26 cellular contexts compared by ENCODE assay signal in the genomic region with DNA sequence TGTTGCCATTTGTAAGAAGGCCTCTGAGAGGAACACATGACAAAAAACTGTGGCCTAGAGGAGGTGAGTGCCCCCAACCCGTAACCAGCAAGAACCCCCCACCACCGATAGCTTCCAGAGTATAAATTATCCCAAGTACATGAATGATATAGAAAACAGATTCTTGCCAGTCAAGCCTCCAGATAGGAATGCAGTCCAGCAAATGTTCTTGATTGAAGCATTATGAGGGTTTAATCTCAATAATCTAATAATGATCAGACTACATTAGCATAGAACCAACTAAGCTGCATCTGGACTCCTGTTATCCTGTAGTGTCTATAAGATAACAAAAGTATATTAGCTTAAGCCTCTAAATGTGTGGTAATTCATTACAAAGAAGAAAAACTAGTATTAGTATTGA.
"Had no signal": no experiment of that assay in that cellular context is flagged by ENCODE, and none has a peak within 500 bp of the region (broad histone marks: within the 10 kb centered on the region; RNA-seq: fewer than 3 reads in every experiment).

No MANE protein-coding gene starts in this region.

- H3K9ac ChIP-seq: neural progenitor cell, parathyroid adenoma had no signal

- H3K9me3 ChIP-seq: esophagus muscularis mucosa, gastroesophageal sphincter, heart left ventricle, mucosa of descending colon, right atrium auricular region, suprapubic skin, transverse colon, upper lobe of right lung, uterus had no signal

- H3K79me2 ChIP-seq: hepatocyte, parathyroid adenoma had no signal

- H3K4me2 ChIP-seq: hepatocyte, smooth muscle cell had no signal

- DNase-seq: dermis blood vessel endothelial cell; effector memory CD4-positive, alpha-beta T cell; foreskin keratinocyte; heart left ventricle; kidney; mucosa of descending colon; naive B cell; stimulated activated CD4-positive, alpha-beta T cell treated with anti-CD3 and anti-CD28 coated beads, Interleukin-12 subunit alpha, Interleukin-12 subunit beta, amount 100 ng/mL, for 4 hours; stimulated activated CD4-positive, alpha-beta T cell treated with anti-CD3 and anti-CD28 coated beads, Interleukin-1b, Interleukin-23, amount 100 ng/mL, for 48 hours; stimulated activated CD4-positive, alpha-beta T cell treated with anti-CD3 and anti-CD28 coated beads, Interleukin-4, amount 100 ng/mL, for 1 hour; stimulated activated CD8-positive, alpha-beta memory T cell treated with anti-CD3 and anti-CD28 coated beads, Interleukin-4, amount 100 ng/mL, for 48 hours; stimulated activated naive CD4-positive, alpha-beta T cell; stimulated activated naive CD8-positive, alpha-beta T cell treated with anti-CD3 and anti-CD28 coated beads, Interleukin-15, amount 100 ng/mL, for 72 hours; transverse colon; upper lobe of right lung; uterus had no signal

- H3K4me3 ChIP-seq: esophagus muscularis mucosa, gastroesophageal sphincter, heart left ventricle, hepatocyte, lung, mucosa of descending colon, neural progenitor cell, right atrium auricular region, smooth muscle cell, suprapubic skin, transverse colon, upper lobe of right lung, uterus had no signal

- H3K4me1 ChIP-seq: esophagus muscularis mucosa, foreskin keratinocyte, gastroesophageal sphincter, heart left ventricle, parathyroid adenoma, right atrium auricular region, suprapubic skin, transverse colon, upper lobe of right lung, uterus had no signal

- H3K27me3 ChIP-seq: esophagus muscularis mucosa, foreskin keratinocyte, gastroesophageal sphincter, heart left ventricle, hepatocyte, neural progenitor cell, right atrium auricular region, suprapubic skin, transverse colon, upper lobe of right lung, uterus had no signal

- H3K27ac ChIP-seq: esophagus muscularis mucosa, foreskin keratinocyte, gastroesophageal sphincter, heart left ventricle, hepatocyte, neural progenitor cell, parathyroid adenoma, right atrium auricular region, suprapubic skin, transverse colon, upper lobe of right lung, uterus had no signal

- FAIRE-seq: endothelial cell of umbilical vein, kidney had no signal

- H3K36me3 ChIP-seq: esophagus muscularis mucosa, gastroesophageal sphincter, heart left ventricle, neural progenitor cell, right atrium auricular region, suprapubic skin, transverse colon, upper lobe of right lung, uterus had no signal

- H2AFZ ChIP-seq: hepatocyte, neural progenitor cell, parathyroid adenoma had no signal
